In the genomic region with DNA sequence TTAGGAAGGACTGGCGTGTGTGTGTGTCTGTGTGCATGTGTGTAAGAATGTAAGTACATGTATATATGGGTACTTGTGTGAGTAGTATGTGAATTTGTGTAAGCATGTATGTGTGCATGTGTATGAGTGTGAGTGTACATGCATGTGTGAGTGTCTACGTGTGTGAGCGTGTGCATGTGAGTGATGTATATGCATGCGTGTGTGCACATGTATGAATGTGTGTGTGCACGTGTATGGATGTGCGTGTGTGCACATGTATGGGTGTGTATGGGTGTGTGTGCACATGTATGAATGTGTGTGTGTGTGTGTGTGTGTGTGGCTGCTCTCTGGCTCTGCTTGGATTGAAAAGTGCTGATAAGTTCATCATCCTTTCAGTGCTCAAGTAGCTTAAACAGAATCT, we compare ENCODE assay signal across 25 cellular contexts.
DNase-seq lines count a peak whose midpoint lies in the region; ATAC-seq, FAIRE-seq and TF ChIP-seq lines count a peak whose summit lies in the region.
"Had no signal": no experiment of that assay in that cellular context is flagged by ENCODE, and none has a peak within 500 bp of the region (broad histone marks: within the 10 kb centered on the region; RNA-seq: fewer than 3 reads in every experiment).

No MANE protein-coding gene starts in this region.

- no peak for TF ChIP-seq CTCF in endothelial cell of umbilical vein (IDR thresholded peaks at IDR 0.05; ENCODE audit: extremely low read depth in 1 of 2, insufficient read depth in 1 of 2, low read depth in 1 of 2, low read length in 2 of 2)
- no peak for TF ChIP-seq CTCF in parathyroid adenoma (IDR thresholded peaks at IDR 0.05)
- no peak for TF ChIP-seq CTCF in GM23338 (conservative IDR thresholded peaks at IDR 0.05; ENCODE audit: low read depth in 2 of 2)
- TF ChIP-seq CTCF in Caco-2 (IDR thresholded peaks at IDR 0.05; ENCODE audit: insufficient read depth in 1 of 2, low read depth in 1 of 2, low read length in 1 of 2, severe bottlenecking in 1 of 2, unreplicated experiment in 1 of 2): no peak

- no peaks in the 10 kb centered on the region for H3F3A ChIP-seq in GM23338 (replicated peaks; ENCODE audit: low read depth)

- H3K9me3 Mint-ChIP-seq in GM23338: peaks cover 13% of the 10 kb centered on the region
- peaks cover 10% of the 10 kb centered on the region for H3K9me3 Mint-ChIP-seq in Caco-2 (ENCODE audit: unreplicated experiment)
- peaks cover 3% of the 10 kb centered on the region for H3K9me3 Mint-ChIP-seq in activated T-cell treated with anti-CD3 and anti-CD28 coated beads, Interleukin-2, amount 50 U/mL, for 24 hours
- H3K9me3 Mint-ChIP-seq: CD4-positive, alpha-beta T cell had no signal

- H3K36me3 ChIP-seq in endothelial cell of umbilical vein (ENCODE audit: control insufficient read depth in 2 of 2, extremely low read depth in 1 of 2, insufficient read depth in 2 of 2, low read length in 2 of 2) (no peaks in the 10 kb centered on the region), parathyroid adenoma (ENCODE audit: control insufficient read depth, insufficient read depth, low read length) (no peaks in the 10 kb centered on the region), GM23338 (ENCODE audit: insufficient read depth) (no peaks in the 10 kb centered on the region), Caco-2 (ENCODE audit: control insufficient read depth, insufficient read depth, low read length) (no peaks in the 10 kb centered on the region)
- H3K36me3 ChIP-seq: BLaER1 treated with 17β-estradiol and CSF1 and Interleukin-3, amounts not matched to agents 10 nM and 100 nM; MG63 had no signal

- H3K27me3 Mint-ChIP-seq in GM23338 (ENCODE audit: insufficient read depth, low read depth, poor library complexity): no peaks in the 10 kb centered on the region
- peaks cover 9% of the 10 kb centered on the region for H3K27me3 Mint-ChIP-seq in Caco-2 (ENCODE audit: insufficient read depth, unreplicated experiment)
- no peaks in the 10 kb centered on the region for H3K27me3 Mint-ChIP-seq in activated T-cell treated with anti-CD3 and anti-CD28 coated beads, Interleukin-2, amount 50 U/mL, for 24 hours
- H3K27me3 Mint-ChIP-seq: CD4-positive, alpha-beta T cell had no signal

- no peak overlapping the region for H3K9ac ChIP-seq in endothelial cell of umbilical vein (replicated peaks; ENCODE audit: extremely low read depth, insufficient read depth, low read length)
- H3K9ac ChIP-seq in parathyroid adenoma: no peak overlapping the region
- H3K9ac ChIP-seq: BLaER1 treated with 17β-estradiol and CSF1 and Interleukin-3, amounts not matched to agents 10 nM and 100 nM; SK-N-SH had no signal

- CTCF ChIA-PET in endothelial cell of umbilical vein (lab: Charles Lee): no interaction called here
- CTCF ChIA-PET in Caco-2 (lab: Charles Lee): no interaction called here

- TF ChIP-seq POLR2A in endothelial cell of umbilical vein (IDR thresholded peaks at IDR 0.05; ENCODE audit: low read depth, low read length): no peak

- POLR2A ChIA-PET in endothelial cell of umbilical vein (lab: Charles Lee): no interaction called here
- POLR2A ChIA-PET in Caco-2 (lab: Charles Lee): no interaction called here

- H3K4me1 Mint-ChIP-seq in GM23338 (no peaks in the 10 kb centered on the region), Caco-2 (ENCODE audit: low read depth, unreplicated experiment) (no peaks in the 10 kb centered on the region)
- no peaks in the 10 kb centered on the region for H3K4me1 Mint-ChIP-seq in activated T-cell treated with anti-CD3 and anti-CD28 coated beads, Interleukin-2, amount 50 U/mL, for 24 hours (ENCODE audit: low read depth)

- H3K79me2 ChIP-seq in endothelial cell of umbilical vein (ENCODE audit: control insufficient read depth, insufficient read depth, low read length) (no peaks in the 10 kb centered on the region), parathyroid adenoma (no peaks in the 10 kb centered on the region), GM23338 (replicated peaks; ENCODE audit: insufficient read depth) (no peaks in the 10 kb centered on the region)

- dilution Hi-C loops in endothelial cell of umbilical vein (cut with MboI; ENCODE audit: extremely low pct_ligation_motif_present, low sequenced_read_pairs): no loop called here

- H3K4me3 ChIP-seq in endothelial cell of umbilical vein (replicated peaks in 1 of 3; ENCODE audit: insufficient read depth in 1 of 3, low read depth in 1 of 3, low read length in 3 of 3) (no peak overlapping the region), parathyroid adenoma (ENCODE audit: low read depth, low read length) (no peak overlapping the region), GM23338 (no peak overlapping the region), Caco-2 (ENCODE audit: low read depth, low read length) (no peak overlapping the region)
- H3K4me3 ChIP-seq: A549; BLaER1 treated with 17β-estradiol and CSF1 and Interleukin-3, amounts not matched to agents 10 nM and 100 nM; MG63 had no signal

- peaks cover 5% of the 10 kb centered on the region; the same call in 1 of the 2 replicates for H3K9me2 ChIP-seq in GM23338 (ENCODE audit: insufficient read depth)
- H3K9me2 ChIP-seq: SK-N-SH had no signal

- DNase-seq in endothelial cell of umbilical vein (ENCODE audit: low read depth, low spot score) (no peak), urothelium cell line (ENCODE audit: low spot score) (no peak), GM23338 (ENCODE audit: low spot score) (no peak), Caco-2 (no peak)
- DNase-seq in activated T-cell treated with anti-CD3 and anti-CD28 coated beads, Interleukin-2, amount 50 U/mL, for 24 hours: no peak
- DNase-seq: AML-193; CD4-positive, alpha-beta T cell; DMS53; IMR-90; KG1; MG63; NCI-H2029; NCI-H446; NCI-H526; NCI-H82; NK-92 treated with Interleukin-12 subunit alpha and Interleukin-12 subunit beta, amount 100 ng/mL, for 24 hours; PC-3 had no signal

- BruUV-seq in endothelial cell of umbilical vein (replicated peaks; lab: Mats Ljungman, UMichigan) (no TSS peak), Caco-2 (replicated peaks; lab: Mats Ljungman, UMichigan) (no TSS peak)

- H3K4me2 ChIP-seq in endothelial cell of umbilical vein (ENCODE audit: insufficient read depth, low read length) (no peak overlapping the region), parathyroid adenoma (ENCODE audit: low read length) (no peak overlapping the region), GM23338 (no peak overlapping the region)
- H3K4me2 ChIP-seq: A549; BLaER1 treated with 17β-estradiol and CSF1 and Interleukin-3, amounts not matched to agents 10 nM and 100 nM; SK-N-SH had no signal

- H2AFZ ChIP-seq in endothelial cell of umbilical vein (ENCODE audit: low read depth, low read length): no peak overlapping the region
- peak overlapping the region; percentile 65 for H2AFZ ChIP-seq in parathyroid adenoma
- no peak overlapping the region for H2AFZ ChIP-seq in GM23338

- no peak overlapping the region for H3K4me3 Mint-ChIP-seq in GM23338
- no peak overlapping the region for H3K4me3 Mint-ChIP-seq in Caco-2 (ENCODE audit: unreplicated experiment)
- no peak overlapping the region for H3K4me3 Mint-ChIP-seq in activated T-cell treated with anti-CD3 and anti-CD28 coated beads, Interleukin-2, amount 50 U/mL, for 24 hours
- H3K4me3 Mint-ChIP-seq: CD4-positive, alpha-beta T cell had no signal

- H3K27ac Mint-ChIP-seq in GM23338: no peak overlapping the region
- no peak overlapping the region for H3K27ac Mint-ChIP-seq in Caco-2 (ENCODE audit: unreplicated experiment)
- H3K27ac Mint-ChIP-seq in activated T-cell treated with anti-CD3 and anti-CD28 coated beads, Interleukin-2, amount 50 U/mL, for 24 hours: no peak overlapping the region
- H3K27ac Mint-ChIP-seq: CD4-positive, alpha-beta T cell had no signal

- H3K27ac ChIP-seq in angular gyrus (ENCODE audit: low read depth, low read length) (peak overlapping the region; percentile 48), endothelial cell of umbilical vein (ENCODE audit: insufficient read depth, low read depth, low read length) (no peak overlapping the region), parathyroid adenoma (no peak overlapping the region), GM23338 (ENCODE audit: low read depth) (no peak overlapping the region)
- H3K27ac ChIP-seq: A549; BLaER1 treated with 17β-estradiol and CSF1 and Interleukin-3, amounts not matched to agents 10 nM and 100 nM had no signal

- H3K36me3 Mint-ChIP-seq in GM23338 (ENCODE audit: low read depth): peaks cover 9% of the 10 kb centered on the region; the same call in 2 of the 3 replicates
- H3K36me3 Mint-ChIP-seq in Caco-2 (ENCODE audit: insufficient read depth, unreplicated experiment): no peaks in the 10 kb centered on the region
- no peaks in the 10 kb centered on the region for H3K36me3 Mint-ChIP-seq in activated T-cell treated with anti-CD3 and anti-CD28 coated beads, Interleukin-2, amount 50 U/mL, for 24 hours (ENCODE audit: low read depth)

- no peaks in the 10 kb centered on the region for H3K4me1 ChIP-seq in endothelial cell of umbilical vein (ENCODE audit: control insufficient read depth, extremely low read depth, insufficient read depth, low read length)
- H3K4me1 ChIP-seq in parathyroid adenoma: no peaks in the 10 kb centered on the region
- H3K4me1 ChIP-seq in GM23338 (ENCODE audit: insufficient read depth): no peaks in the 10 kb centered on the region
- H3K4me1 ChIP-seq in Caco-2: no peaks in the 10 kb centered on the region
- H3K4me1 ChIP-seq: A549 had no signal

- no peaks in the 10 kb centered on the region for H3K9me1 ChIP-seq in endothelial cell of umbilical vein (replicated peaks; ENCODE audit: control insufficient read depth, extremely low read depth, insufficient read depth, low read length)

- H3K9me3 ChIP-seq in endothelial cell of umbilical vein (replicated peaks; ENCODE audit: control insufficient read depth, insufficient read depth, low read length): peaks cover 6% of the 10 kb centered on the region
- no peaks in the 10 kb centered on the region for H3K9me3 ChIP-seq in parathyroid adenoma (ENCODE audit: control insufficient read depth, low read length)
- 0 out of 2 replicates have a peak, but pooled peaks cover 3% of the 10 kb centered on the region for H3K9me3 ChIP-seq in Caco-2
- H3K9me3 ChIP-seq: A549, MG63, SK-N-SH had no signal

- ATAC-seq in GM23338: no peak
- ATAC-seq: A549, PC-3 had no signal

- FAIRE-seq in endothelial cell of umbilical vein (lab: Jason Lieb, UNC) (no peak), urothelium cell line (lab: Jason Lieb, UNC) (peak; percentile 92)
- FAIRE-seq: A549, G401.6, GM19239, H54 had no signal

- H4K20me1 ChIP-seq in endothelial cell of umbilical vein (replicated peaks; ENCODE audit: control insufficient read depth, extremely low read depth, insufficient read depth, low read length): no peaks in the 10 kb centered on the region
- no peaks in the 10 kb centered on the region for H4K20me1 ChIP-seq in GM23338 (replicated peaks; ENCODE audit: insufficient read depth)
- H4K20me1 ChIP-seq: BLaER1 treated with 17β-estradiol and CSF1 and Interleukin-3, amounts not matched to agents 10 nM and 100 nM had no signal

- H3K27me3 ChIP-seq in endothelial cell of umbilical vein (ENCODE audit: control insufficient read depth in 2 of 2, insufficient read depth in 2 of 2, low read length in 2 of 2): no peaks in the 10 kb centered on the region
- no peaks in the 10 kb centered on the region for H3K27me3 ChIP-seq in parathyroid adenoma (ENCODE audit: control insufficient read depth, insufficient read depth, low read length)
- H3K27me3 ChIP-seq in GM23338 (ENCODE audit: insufficient read depth): no peaks in the 10 kb centered on the region
- H3K27me3 ChIP-seq in Caco-2 (replicated peaks; ENCODE audit: control insufficient read depth, insufficient read depth, low read length): no peaks in the 10 kb centered on the region; the same call in 1 of the 2 replicates
- H3K27me3 ChIP-seq: BLaER1 treated with 17β-estradiol and CSF1 and Interleukin-3, amounts not matched to agents 10 nM and 100 nM; MG63 had no signal

- intact Hi-C loops in endothelial cell of umbilical vein (cut with micrococcal nuclease): no loop called here
- intact Hi-C loops in Caco-2 (cut with micrococcal nuclease; ENCODE audit: unreplicated experiment): no loop called here
